4 cellular contexts compared by ENCODE assay signal in genomic region chr11:120814531-120815259, GRCh38.
TF ChIP-seq lines count a peak whose summit lies in the region.

No MANE protein-coding gene starts in this region.

TF ChIP-seq in SK-N-SH treated with all-trans-retinoic acid at 6 μM for 48 hours, 23 proteins besides CTCF, POLR2A, EP300 and RAD21 (continued from another document):
- no peak for TF ChIP-seq RARB (CRISPR knock-in tag; IDR thresholded peaks at IDR 0.05)

TF ChIP-seq in SK-N-SH, 30 proteins besides CTCF, POLR2A, EP300 and RAD21 (continued from another document):
- TF ChIP-seq TAF1 (IDR thresholded peaks at IDR 0.05; ENCODE audit: borderline replicate concordance, low read depth, low read length) (no peak), ZBTB33 (IDR thresholded peaks at IDR 0.05; ENCODE audit: borderline replicate concordance, low read depth) (no peak), TCF12 (IDR thresholded peaks at IDR 0.05) (no peak), NFIC (IDR thresholded peaks at IDR 0.05; ENCODE audit: borderline replicate concordance) (no peak), EZH2phosphoT487 (IDR thresholded peaks at IDR 0.05; ENCODE audit: borderline replicate concordance, low read depth) (no peak), SMC3 (IDR thresholded peaks at IDR 0.05; ENCODE audit: low read depth, low read length) (no peak), POLR2AphosphoS5 (IDR thresholded peaks at IDR 0.05; ENCODE audit: low read depth, low read length) (no peak), FOSL2 (IDR thresholded peaks at IDR 0.05; ENCODE audit: borderline replicate concordance, low read depth) (no peak), MXI1 (IDR thresholded peaks at IDR 0.05; ENCODE audit: low read depth, low read length) (no peak), SIN3A (IDR thresholded peaks at IDR 0.05; ENCODE audit: borderline replicate concordance, low read depth, low read length) (no peak), GATA2 (CRISPR knock-in tag; IDR thresholded peaks at IDR 0.05) (no peak), MEF2A (IDR thresholded peaks at IDR 0.05; ENCODE audit: borderline replicate concordance, low read depth) (no peak), NRF1 (IDR thresholded peaks at IDR 0.05; ENCODE audit: low read depth, low read length) (no peak), TEAD4 (IDR thresholded peaks at IDR 0.05; ENCODE audit: borderline replicate concordance, insufficient read depth) (no peak), FOXJ3 (CRISPR knock-in tag; IDR thresholded peaks at IDR 0.05) (no peak), FOXM1 (IDR thresholded peaks at IDR 0.05; ENCODE audit: low read depth) (no peak), RCOR1 (IDR thresholded peaks at IDR 0.05; ENCODE audit: low read length) (no peak)
- TF ChIP-seq, protein P1, sequence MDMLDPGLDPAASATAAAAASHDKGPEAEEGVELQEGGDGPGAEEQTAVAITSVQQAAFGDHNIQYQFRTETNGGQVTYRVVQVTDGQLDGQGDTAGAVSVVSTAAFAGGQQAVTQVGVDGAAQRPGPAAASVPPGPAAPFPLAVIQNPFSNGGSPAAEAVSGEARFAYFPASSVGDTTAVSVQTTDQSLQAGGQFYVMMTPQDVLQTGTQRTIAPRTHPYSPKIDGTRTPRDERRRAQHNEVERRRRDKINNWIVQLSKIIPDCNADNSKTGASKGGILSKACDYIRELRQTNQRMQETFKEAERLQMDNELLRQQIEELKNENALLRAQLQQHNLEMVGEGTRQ (IDR thresholded peaks at IDR 0.05; ENCODE audit: borderline replicate concordance, low read depth, low read length), result no peak
TF ChIP-seq in SK-N-SH: peak in this region for 0.

TF ChIP-seq in endothelial cell of umbilical vein, 7 proteins besides CTCF, POLR2A, EP300 and RAD21 (continued from another document):
- TF ChIP-seq FOS (IDR thresholded peaks at IDR 0.05; ENCODE audit: borderline replicate concordance, insufficient read depth, low read length), result no peak
- TF ChIP-seq EZH2 (IDR thresholded peaks at IDR 0.05; ENCODE audit: borderline replicate concordance, low read depth, low read length, severe bottlenecking), result no peak
- TF ChIP-seq MYC (IDR thresholded peaks at IDR 0.05; ENCODE audit: low read depth, low read length), result no peak
- no peak for TF ChIP-seq POLR2AphosphoS5 (IDR thresholded peaks at IDR 0.05; ENCODE audit: insufficient read depth, low read depth, low read length)
- no peak for TF ChIP-seq JUN (IDR thresholded peaks at IDR 0.05; ENCODE audit: borderline replicate concordance, insufficient read depth, insufficient read length, low read depth)
- no peak for TF ChIP-seq GATA2 (IDR thresholded peaks at IDR 0.05; ENCODE audit: insufficient read depth, insufficient read length, low read depth, low read length)
TF ChIP-seq in endothelial cell of umbilical vein: peak in this region for 0.

TF ChIP-seq in HepG2, 621 proteins besides CTCF, POLR2A, EP300 and RAD21 (continued from another document):
- TF ChIP-seq, protein P2, sequence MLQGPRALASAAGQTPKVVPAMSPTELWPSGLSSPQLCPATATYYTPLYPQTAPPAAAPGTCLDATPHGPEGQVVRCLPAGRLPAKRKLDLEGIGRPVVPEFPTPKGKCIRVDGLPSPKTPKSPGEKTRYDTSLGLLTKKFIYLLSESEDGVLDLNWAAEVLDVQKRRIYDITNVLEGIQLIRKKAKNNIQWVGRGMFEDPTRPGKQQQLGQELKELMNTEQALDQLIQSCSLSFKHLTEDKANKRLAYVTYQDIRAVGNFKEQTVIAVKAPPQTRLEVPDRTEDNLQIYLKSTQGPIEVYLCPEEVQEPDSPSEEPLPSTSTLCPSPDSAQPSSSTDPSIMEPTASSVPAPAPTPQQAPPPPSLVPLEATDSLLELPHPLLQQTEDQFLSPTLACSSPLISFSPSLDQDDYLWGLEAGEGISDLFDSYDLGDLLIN (CRISPR knock-in tag; IDR thresholded peaks at IDR 0.05; ENCODE audit: borderline replicate concordance), result no peak
- TF ChIP-seq NPAS2 (CRISPR knock-in tag; IDR thresholded peaks at IDR 0.05; ENCODE audit: borderline replicate concordance) (no peak), ZNF720 (CRISPR knock-in tag; IDR thresholded peaks at IDR 0.05) (no peak), PTBP1 (IDR thresholded peaks at IDR 0.05; ENCODE audit: low read depth, low read length, poor library complexity, severe bottlenecking) (no peak)
